Comparison of ENCODE assay signal across 1 cellular context in genomic region chr2:233084488-233084887, GRCh38.
TF ChIP-seq lines count a peak whose summit lies in the region.

No MANE protein-coding gene starts in this region.

TF ChIP-seq in GM12878, 131 proteins besides CTCF, POLR2A, EP300 and RAD21 (continued from another document and continues in another):
- TF ChIP-seq BCLAF1 (IDR thresholded peaks at IDR 0.05) (no peak), ZNF687 (IDR thresholded peaks at IDR 0.05) (peak; percentile 89), IRF3 (IDR thresholded peaks at IDR 0.05) (no peak), HDGF (IDR thresholded peaks at IDR 0.05) (no peak), RFX5 (IDR thresholded peaks at IDR 0.05; ENCODE audit: low read depth, low read length) (peak; percentile 78), BCL11A (IDR thresholded peaks at IDR 0.05; ENCODE audit: low read depth, low read length) (peak; percentile 58; the same call in 1 of the 2 replicates), ZNF384 (IDR thresholded peaks at IDR 0.05; ENCODE audit: borderline replicate concordance, low read depth, low read length) (no peak), NFIC (IDR thresholded peaks at IDR 0.05; ENCODE audit: low read depth, low read length) (no peak), POLR2AphosphoS5 (IDR thresholded peaks at IDR 0.05; ENCODE audit: low read length) (peak; percentile 55; the same call in 1 of the 2 replicates), IKZF2 (IDR thresholded peaks at IDR 0.05) (peak; percentile 52 to 55), STAT1 (conservative IDR thresholded peaks at IDR 0.05) (no peak), TBL1XR1 (IDR thresholded peaks at IDR 0.05; ENCODE audit: low read depth, low read length) (peak; percentile 76; the same call in 1 of the 2 replicates), CEBPB (IDR thresholded peaks at IDR 0.05; ENCODE audit: borderline replicate concordance in 1 of 2, low read depth in 2 of 2, low read length in 2 of 2) (peak in 1 of 2 experiments; percentile 93; a peak in 1 of 4 replicates), PKNOX1 (IDR thresholded peaks at IDR 0.05) (peak; percentile 29; the same call in 1 of the 2 replicates), TCF7 (IDR thresholded peaks at IDR 0.05; ENCODE audit: borderline replicate concordance) (no peak), RB1 (IDR thresholded peaks at IDR 0.05; ENCODE audit: borderline replicate concordance) (no peak), CHD2 (IDR thresholded peaks at IDR 0.05; ENCODE audit: borderline replicate concordance, low read depth, low read length) (no peak; the same call in 1 of the 2 replicates), REST (IDR thresholded peaks at IDR 0.05; ENCODE audit: low read depth, low read length) (no peak), ETV6 (conservative IDR thresholded peaks at IDR 0.05 in 1 of 2, IDR thresholded peaks at IDR 0.05 in 1 of 2; ENCODE audit: borderline replicate concordance in 1 of 2, low read depth in 1 of 2) (peak in 1 of 2 experiments; percentile 86; a peak in 2 of 4 replicates), BHLHE40 (IDR thresholded peaks at IDR 0.05; ENCODE audit: borderline replicate concordance in 1 of 2, low read depth in 2 of 2, low read length in 1 of 2) (no peak), ZBTB11 (CRISPR knock-in tag; IDR thresholded peaks at IDR 0.05) (no peak), EED (IDR thresholded peaks at IDR 0.05; ENCODE audit: low read depth) (peak; percentile 38), SPI1 (IDR thresholded peaks at IDR 0.05; ENCODE audit: borderline replicate concordance, insufficient read depth, low read depth, low read length) (peak; percentile 12; the same call in 1 of the 2 replicates), LARP7 (IDR thresholded peaks at IDR 0.05) (0 out of 2 replicates have a peak, but pooled peaks have one; percentile 0), TAF1 (IDR thresholded peaks at IDR 0.05; ENCODE audit: borderline replicate concordance, low read depth, low read length) (0 out of 2 replicates have a peak, but pooled peaks have one; percentile 28), GATAD2B (conservative IDR thresholded peaks at IDR 0.05; ENCODE audit: low read depth) (no peak), SMAD1 (IDR thresholded peaks at IDR 0.05; ENCODE audit: low read depth, partially characterized antibody) (peak; percentile 16), SKIL (IDR thresholded peaks at IDR 0.05; ENCODE audit: low read depth, poor library complexity, severe bottlenecking) (no peak), MTA2 (IDR thresholded peaks at IDR 0.05; ENCODE audit: low read depth) (no peak), KLF5 (IDR thresholded peaks at IDR 0.05; ENCODE audit: partially characterized antibody) (no peak), ZNF207 (IDR thresholded peaks at IDR 0.05; ENCODE audit: borderline replicate concordance) (no peak), SMARCA5 (IDR thresholded peaks at IDR 0.05) (no peak), ATF7 (IDR thresholded peaks at IDR 0.05; ENCODE audit: low read depth) (peak; percentile 49), CEBPZ (IDR thresholded peaks at IDR 0.05; ENCODE audit: low read depth, low read length) (no peak)
